ENCODE assay signal across 19 cellular contexts in the genomic region with DNA sequence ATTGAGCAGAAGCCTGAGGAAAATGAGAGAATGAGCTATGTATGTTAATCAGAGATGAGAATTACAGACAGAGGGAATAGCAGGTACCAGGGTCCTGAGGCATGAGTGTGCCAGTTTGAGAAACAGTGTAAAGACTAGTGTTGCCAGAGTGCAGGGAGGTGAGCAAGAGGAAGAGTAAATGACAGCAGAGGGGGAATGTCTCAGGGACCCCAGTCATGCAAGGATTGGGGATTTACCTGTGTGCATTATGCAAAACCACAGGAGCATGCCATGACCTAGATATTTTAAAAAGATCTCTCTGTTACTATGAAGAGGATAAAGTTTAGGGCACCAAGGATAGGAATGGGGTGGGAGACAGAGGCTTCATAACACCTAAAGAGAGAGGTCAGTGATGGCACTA.
"Had no signal": no experiment of that assay in that cellular context is flagged by ENCODE, and none has a peak within 500 bp of the region (broad histone marks: within the 10 kb centered on the region; RNA-seq: fewer than 3 reads in every experiment).

No MANE protein-coding gene starts in this region.

- H3K27ac ChIP-seq: SJSA1, SK-N-MC had no signal

- H3K4me3 ChIP-seq: SJSA1, SK-N-MC had no signal

- H3K36me3 ChIP-seq: SJSA1 had no signal

- H3K4me1 ChIP-seq: SJSA1 had no signal

- H3K9me3 ChIP-seq: SJSA1 had no signal

- DNase-seq: KBM-7, MV-4-11, NCI-H1048, NCI-H1105, NCI-H1417, NCI-H1436 treated with DMSO at 0.1 percent for 48 hours, NCI-H1694 treated with DMSO at 0.1 percent for 48 hours, NCI-H1930, NCI-H2081, NCI-H2107, NCI-H2227 treated with DMSO at 0.1 percent for 48 hours, NCI-H524, NCI-H69, NCI-H774, Right ventricle myocardium superior, RPMI8226, SIG-M5 had no signal
